3 cellular contexts compared by ENCODE assay signal in the genomic region with DNA sequence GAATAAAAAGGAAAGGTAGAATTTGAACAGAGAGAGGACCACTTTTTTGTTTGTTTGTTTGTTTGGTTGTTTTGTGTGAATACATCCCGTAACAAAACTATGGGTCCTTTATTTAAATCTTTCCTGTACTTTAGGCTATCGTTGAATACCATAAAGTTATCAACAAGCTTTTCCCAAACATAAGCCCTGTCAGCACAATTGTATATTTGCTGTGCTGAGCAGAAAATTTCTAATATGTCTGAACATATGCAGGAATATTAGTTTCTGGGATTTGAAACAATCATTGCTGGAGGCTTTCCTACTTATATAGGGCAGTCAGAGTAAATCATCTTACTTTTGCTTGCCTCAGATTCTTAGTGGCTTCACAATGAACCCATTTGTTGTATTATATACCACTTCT.
TF ChIP-seq lines count a peak whose summit lies in the region.

No MANE protein-coding gene starts in this region.

TF ChIP-seq in HepG2, 621 proteins besides CTCF, POLR2A, EP300 and RAD21:
- TF ChIP-seq MAFF (IDR thresholded peaks at IDR 0.05; ENCODE audit: low read depth, low read length) = peak; percentile 65
- TF ChIP-seq PAF1 (CRISPR knock-in tag; IDR thresholded peaks at IDR 0.05) = no peak
- TF ChIP-seq MAFK (conservative IDR thresholded peaks at IDR 0.05 in 1 of 2, IDR thresholded peaks at IDR 0.05 in 1 of 2; ENCODE audit: low read length in 2 of 2) = peak; percentile 53 to 80
TF ChIP-seq in HepG2: peak in this region for 2.

TF ChIP-seq in GM23338, 12 proteins besides CTCF, POLR2A, EP300 and RAD21 (continues in another document):
- TF ChIP-seq, protein P1, sequence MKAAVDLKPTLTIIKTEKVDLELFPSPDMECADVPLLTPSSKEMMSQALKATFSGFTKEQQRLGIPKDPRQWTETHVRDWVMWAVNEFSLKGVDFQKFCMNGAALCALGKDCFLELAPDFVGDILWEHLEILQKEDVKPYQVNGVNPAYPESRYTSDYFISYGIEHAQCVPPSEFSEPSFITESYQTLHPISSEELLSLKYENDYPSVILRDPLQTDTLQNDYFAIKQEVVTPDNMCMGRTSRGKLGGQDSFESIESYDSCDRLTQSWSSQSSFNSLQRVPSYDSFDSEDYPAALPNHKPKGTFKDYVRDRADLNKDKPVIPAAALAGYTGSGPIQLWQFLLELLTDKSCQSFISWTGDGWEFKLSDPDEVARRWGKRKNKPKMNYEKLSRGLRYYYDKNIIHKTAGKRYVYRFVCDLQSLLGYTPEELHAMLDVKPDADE (IDR thresholded peaks at IDR 0.05) = no peak
- TF ChIP-seq ZNF331 (CRISPR knock-in tag; IDR thresholded peaks at IDR 0.05; ENCODE audit: low read depth) = no peak
- TF ChIP-seq, protein P2, sequence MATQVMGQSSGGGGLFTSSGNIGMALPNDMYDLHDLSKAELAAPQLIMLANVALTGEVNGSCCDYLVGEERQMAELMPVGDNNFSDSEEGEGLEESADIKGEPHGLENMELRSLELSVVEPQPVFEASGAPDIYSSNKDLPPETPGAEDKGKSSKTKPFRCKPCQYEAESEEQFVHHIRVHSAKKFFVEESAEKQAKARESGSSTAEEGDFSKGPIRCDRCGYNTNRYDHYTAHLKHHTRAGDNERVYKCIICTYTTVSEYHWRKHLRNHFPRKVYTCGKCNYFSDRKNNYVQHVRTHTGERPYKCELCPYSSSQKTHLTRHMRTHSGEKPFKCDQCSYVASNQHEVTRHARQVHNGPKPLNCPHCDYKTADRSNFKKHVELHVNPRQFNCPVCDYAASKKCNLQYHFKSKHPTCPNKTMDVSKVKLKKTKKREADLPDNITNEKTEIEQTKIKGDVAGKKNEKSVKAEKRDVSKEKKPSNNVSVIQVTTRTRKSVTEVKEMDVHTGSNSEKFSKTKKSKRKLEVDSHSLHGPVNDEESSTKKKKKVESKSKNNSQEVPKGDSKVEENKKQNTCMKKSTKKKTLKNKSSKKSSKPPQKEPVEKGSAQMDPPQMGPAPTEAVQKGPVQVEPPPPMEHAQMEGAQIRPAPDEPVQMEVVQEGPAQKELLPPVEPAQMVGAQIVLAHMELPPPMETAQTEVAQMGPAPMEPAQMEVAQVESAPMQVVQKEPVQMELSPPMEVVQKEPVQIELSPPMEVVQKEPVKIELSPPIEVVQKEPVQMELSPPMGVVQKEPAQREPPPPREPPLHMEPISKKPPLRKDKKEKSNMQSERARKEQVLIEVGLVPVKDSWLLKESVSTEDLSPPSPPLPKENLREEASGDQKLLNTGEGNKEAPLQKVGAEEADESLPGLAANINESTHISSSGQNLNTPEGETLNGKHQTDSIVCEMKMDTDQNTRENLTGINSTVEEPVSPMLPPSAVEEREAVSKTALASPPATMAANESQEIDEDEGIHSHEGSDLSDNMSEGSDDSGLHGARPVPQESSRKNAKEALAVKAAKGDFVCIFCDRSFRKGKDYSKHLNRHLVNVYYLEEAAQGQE (IDR thresholded peaks at IDR 0.05; ENCODE audit: unreplicated experiment) = no peak
- TF ChIP-seq EZH2 (IDR thresholded peaks at IDR 0.05; ENCODE audit: low read depth, unreplicated experiment) = no peak
- no peak for TF ChIP-seq ZNF114 (CRISPR knock-in tag; IDR thresholded peaks at IDR 0.05)
- TF ChIP-seq CREB1 (CRISPR knock-in tag; IDR thresholded peaks at IDR 0.05; ENCODE audit: low read depth) = no peak
- TF ChIP-seq STAT1 (IDR thresholded peaks at IDR 0.05; ENCODE audit: unreplicated experiment) = no peak
- TF ChIP-seq, protein P3, sequence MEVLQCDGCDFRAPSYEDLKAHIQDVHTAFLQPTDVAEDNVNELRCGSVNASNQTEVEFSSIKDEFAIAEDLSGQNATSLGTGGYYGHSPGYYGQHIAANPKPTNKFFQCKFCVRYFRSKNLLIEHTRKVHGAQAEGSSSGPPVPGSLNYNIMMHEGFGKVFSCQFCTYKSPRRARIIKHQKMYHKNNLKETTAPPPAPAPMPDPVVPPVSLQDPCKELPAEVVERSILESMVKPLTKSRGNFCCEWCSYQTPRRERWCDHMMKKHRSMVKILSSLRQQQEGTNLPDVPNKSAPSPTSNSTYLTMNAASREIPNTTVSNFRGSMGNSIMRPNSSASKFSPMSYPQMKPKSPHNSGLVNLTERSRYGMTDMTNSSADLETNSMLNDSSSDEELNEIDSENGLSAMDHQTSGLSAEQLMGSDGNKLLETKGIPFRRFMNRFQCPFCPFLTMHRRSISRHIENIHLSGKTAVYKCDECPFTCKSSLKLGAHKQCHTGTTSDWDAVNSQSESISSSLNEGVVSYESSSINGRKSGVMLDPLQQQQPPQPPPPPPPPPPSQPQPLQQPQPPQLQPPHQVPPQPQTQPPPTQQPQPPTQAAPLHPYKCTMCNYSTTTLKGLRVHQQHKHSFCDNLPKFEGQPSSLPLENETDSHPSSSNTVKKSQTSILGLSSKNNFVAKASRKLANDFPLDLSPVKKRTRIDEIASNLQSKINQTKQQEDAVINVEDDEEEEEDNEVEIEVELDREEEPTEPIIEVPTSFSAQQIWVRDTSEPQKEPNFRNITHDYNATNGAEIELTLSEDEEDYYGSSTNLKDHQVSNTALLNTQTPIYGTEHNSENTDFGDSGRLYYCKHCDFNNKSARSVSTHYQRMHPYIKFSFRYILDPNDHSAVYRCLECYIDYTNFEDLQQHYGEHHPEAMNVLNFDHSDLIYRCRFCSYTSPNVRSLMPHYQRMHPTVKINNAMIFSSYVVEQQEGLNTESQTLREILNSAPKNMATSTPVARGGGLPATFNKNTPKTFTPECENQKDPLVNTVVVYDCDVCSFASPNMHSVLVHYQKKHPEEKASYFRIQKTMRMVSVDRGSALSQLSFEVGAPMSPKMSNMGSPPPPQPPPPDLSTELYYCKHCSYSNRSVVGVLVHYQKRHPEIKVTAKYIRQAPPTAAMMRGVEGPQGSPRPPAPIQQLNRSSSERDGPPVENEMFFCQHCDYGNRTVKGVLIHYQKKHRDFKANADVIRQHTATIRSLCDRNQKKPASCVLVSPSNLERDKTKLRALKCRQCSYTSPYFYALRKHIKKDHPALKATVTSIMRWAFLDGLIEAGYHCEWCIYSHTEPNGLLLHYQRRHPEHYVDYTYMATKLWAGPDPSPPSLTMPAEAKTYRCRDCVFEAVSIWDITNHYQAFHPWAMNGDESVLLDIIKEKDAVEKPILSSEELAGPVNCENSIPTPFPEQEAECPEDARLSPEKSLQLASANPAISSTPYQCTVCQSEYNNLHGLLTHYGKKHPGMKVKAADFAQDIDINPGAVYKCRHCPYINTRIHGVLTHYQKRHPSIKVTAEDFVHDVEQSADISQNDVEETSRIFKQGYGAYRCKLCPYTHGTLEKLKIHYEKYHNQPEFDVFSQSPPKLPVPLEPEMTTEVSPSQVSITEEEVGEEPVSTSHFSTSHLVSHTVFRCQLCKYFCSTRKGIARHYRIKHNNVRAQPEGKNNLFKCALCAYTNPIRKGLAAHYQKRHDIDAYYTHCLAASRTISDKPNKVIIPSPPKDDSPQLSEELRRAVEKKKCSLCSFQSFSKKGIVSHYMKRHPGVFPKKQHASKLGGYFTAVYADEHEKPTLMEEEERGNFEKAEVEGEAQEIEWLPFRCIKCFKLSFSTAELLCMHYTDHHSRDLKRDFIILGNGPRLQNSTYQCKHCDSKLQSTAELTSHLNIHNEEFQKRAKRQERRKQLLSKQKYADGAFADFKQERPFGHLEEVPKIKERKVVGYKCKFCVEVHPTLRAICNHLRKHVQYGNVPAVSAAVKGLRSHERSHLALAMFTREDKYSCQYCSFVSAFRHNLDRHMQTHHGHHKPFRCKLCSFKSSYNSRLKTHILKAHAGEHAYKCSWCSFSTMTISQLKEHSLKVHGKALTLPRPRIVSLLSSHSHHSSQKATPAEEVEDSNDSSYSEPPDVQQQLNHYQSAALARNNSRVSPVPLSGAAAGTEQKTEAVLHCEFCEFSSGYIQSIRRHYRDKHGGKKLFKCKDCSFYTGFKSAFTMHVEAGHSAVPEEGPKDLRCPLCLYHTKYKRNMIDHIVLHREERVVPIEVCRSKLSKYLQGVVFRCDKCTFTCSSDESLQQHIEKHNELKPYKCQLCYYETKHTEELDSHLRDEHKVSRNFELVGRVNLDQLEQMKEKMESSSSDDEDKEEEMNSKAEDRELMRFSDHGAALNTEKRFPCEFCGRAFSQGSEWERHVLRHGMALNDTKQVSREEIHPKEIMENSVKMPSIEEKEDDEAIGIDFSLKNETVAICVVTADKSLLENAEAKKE (CRISPR knock-in tag; IDR thresholded peaks at IDR 0.05) = no peak

TF ChIP-seq in IMR-90, 13 proteins besides CTCF, POLR2A, EP300 and RAD21:
- TF ChIP-seq MAFK (IDR thresholded peaks at IDR 0.05; ENCODE audit: low read depth, low read length) = 0 out of 2 replicates have a peak, but pooled peaks have one; percentile 16
- no peak for TF ChIP-seq NFE2L2 (IDR thresholded peaks at IDR 0.05; ENCODE audit: low read depth, low read length)
